14 cellular contexts compared by ENCODE assay signal in the genomic region with DNA sequence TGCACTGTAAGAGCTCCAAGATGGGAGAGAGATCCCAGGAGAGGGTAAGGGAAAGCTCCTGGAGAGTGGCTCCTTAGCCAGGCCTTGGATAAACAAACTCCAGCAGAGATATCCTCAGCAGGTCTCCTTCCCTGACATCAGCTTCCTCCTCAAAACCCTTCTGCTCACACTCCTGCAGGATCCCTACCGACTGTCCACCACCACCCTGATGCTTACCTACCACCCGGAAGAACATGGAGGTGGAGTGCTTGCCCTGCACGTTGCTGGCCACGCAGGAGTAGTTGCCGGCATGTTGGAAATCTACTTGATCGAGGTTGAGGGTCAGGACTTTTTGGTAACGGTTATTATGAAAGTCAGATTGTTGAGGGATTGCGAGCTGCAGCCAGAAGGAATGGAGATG. TPM values are rescaled to one million over a fixed set of nuclear protein-coding genes. Genes with fewer than 3 reads are reported as not detected.
DNase-seq lines count a peak whose midpoint lies in the region; TF ChIP-seq lines count a peak whose summit lies in the region.
"Had no signal": no experiment of that assay in that cellular context is flagged by ENCODE, and none has a peak within 500 bp of the region (broad histone marks: within the 10 kb centered on the region; RNA-seq: fewer than 3 reads in every experiment).

No MANE protein-coding gene starts in this region.

- TF ChIP-seq CTCF in GM13976 (IDR thresholded peaks at IDR 0.05; ENCODE audit: borderline replicate concordance, control extremely low read depth, extremely low read depth, insufficient read depth, missing control alignments), result no peak
- TF ChIP-seq CTCF in endodermal cell (conservative IDR thresholded peaks at IDR 0.05), result no peak
- no peak for TF ChIP-seq CTCF in stomach (IDR thresholded peaks at IDR 0.05)
- no peak for TF ChIP-seq CTCF in PC-9 (conservative IDR thresholded peaks at IDR 0.05)

- H3K36me3 Mint-ChIP-seq in activated CD4-positive, alpha-beta T cell treated with anti-CD3 and anti-CD28 coated beads, Interleukin-2, amount 10 ng/mL, durations not matched to agents 7 days and 5 days (ENCODE audit: low read depth), result no peaks in the 10 kb centered on the region
- no peaks in the 10 kb centered on the region for H3K36me3 Mint-ChIP-seq in endodermal cell (ENCODE audit: low read depth)

- H3K4me1 ChIP-seq in endodermal cell (ENCODE audit: control insufficient read depth, insufficient read depth, low read length) (peaks cover 5% of the 10 kb centered on the region), stomach (peaks cover 0 to 10% (median 0%) of the 10 kb centered on the region in 4 donors), PC-9 (replicated peaks; ENCODE audit: insufficient read depth) (no peaks in the 10 kb centered on the region)

- no peaks in the 10 kb centered on the region for H3K9me2 ChIP-seq in PC-9 (ENCODE audit: insufficient read depth)

- no peaks in the 10 kb centered on the region for H3K36me3 ChIP-seq in endodermal cell (ENCODE audit: control insufficient read depth, insufficient read depth, low read length)
- peaks cover 0 to 6% (median 0%) of the 10 kb centered on the region in 4 donors for H3K36me3 ChIP-seq in stomach
- H3K36me3 ChIP-seq in PC-9 (ENCODE audit: low read depth), result no peaks in the 10 kb centered on the region

- TF ChIP-seq EP300 in stomach (IDR thresholded peaks at IDR 0.05), result no peak

- no peak overlapping the region for H2AFZ ChIP-seq in PC-9

- H3K4me1 Mint-ChIP-seq in activated CD4-positive, alpha-beta T cell treated with anti-CD3 and anti-CD28 coated beads, Interleukin-2, amount 10 ng/mL, durations not matched to agents 7 days and 5 days, result no peaks in the 10 kb centered on the region
- H3K4me1 Mint-ChIP-seq in endodermal cell, result peaks cover 2% of the 10 kb centered on the region

- CTCF ChIA-PET in activated CD4-positive, alpha-beta T cell treated with anti-CD3 and anti-CD28 coated beads, Interleukin-2, amount 10 ng/mL, durations not matched to agents 7 days and 5 days (lab: Charles Lee), result interaction anchor here (1.2 to 1.3 kb wide), 2 partner anchors 8 to 287 kb away, joined by 3 to 4 read pairs; no protein-coding TSS in a partner anchor
- CTCF ChIA-PET in PC-9 (lab: Charles Lee), result no interaction called here

- TF ChIP-seq POLR2A in stomach (IDR thresholded peaks at IDR 0.05), result no peak

- peak; percentile 4 for DNase-seq in activated CD4-positive, alpha-beta T cell treated with anti-CD3 and anti-CD28 coated beads, Interleukin-2, amount 10 ng/mL, durations not matched to agents 7 days and 5 days
- no peak for DNase-seq in activated CD4-positive, alpha-beta T cell treated with anti-CD3 and anti-CD28 coated beads for 1 hour
- DNase-seq in GM13976 (ENCODE audit: low spot score), result peak; percentile 3
- peak; percentile 31 for DNase-seq in endodermal cell
- peak; percentile 5 for DNase-seq in stomach
- DNase-seq in PC-9, result no peak
- no peak for DNase-seq in NCI-H2227 treated with DMSO at 0.1 percent for 48 hours (lab: John Stamatoyannopoulos, UW)
- DNase-seq in Ammon's horn (ENCODE audit: low spot score), result no peak
- DNase-seq: C1 segment of cervical spinal cord, DND-41, GOT3, NCI-H1092, NCI-H524 had no signal

- H3K27me3 ChIP-seq in endodermal cell (ENCODE audit: control insufficient read depth, insufficient read depth, low read length, poor library complexity, severe bottlenecking), result peaks cover 19% of the 10 kb centered on the region
- H3K27me3 ChIP-seq in stomach, result no peaks in the 10 kb centered on the region
- H3K27me3 ChIP-seq in PC-9 (ENCODE audit: insufficient read depth, low read depth), result peaks cover 27% of the 10 kb centered on the region

- in situ Hi-C loops in GM13976 (cut with MboI; ENCODE audit: low sequenced_read_pairs, unreplicated experiment), result no loop called here

- no peak overlapping the region for H3K4me3 Mint-ChIP-seq in activated CD4-positive, alpha-beta T cell treated with anti-CD3 and anti-CD28 coated beads, Interleukin-2, amount 10 ng/mL, durations not matched to agents 7 days and 5 days
- H3K4me3 Mint-ChIP-seq in endodermal cell, result no peak overlapping the region

- no peak overlapping the region for H3K27ac ChIP-seq in endodermal cell (ENCODE audit: low read depth, low read length)
- H3K27ac ChIP-seq in stomach, result no peak overlapping the region
- no peak overlapping the region for H3K27ac ChIP-seq in PC-9

- 95% methylated on average over 8 of the region's 8 CpGs for WGBS in endodermal cell (ENCODE audit: insufficient coverage in 1 of 2, insufficient read length in 1 of 2), 2 experiments
- WGBS in stomach, 5 donors, result 82 to 90% (median 88%) methylated on average over 8 of the region's 8 CpGs

- H3K9me3 Mint-ChIP-seq in activated CD4-positive, alpha-beta T cell treated with anti-CD3 and anti-CD28 coated beads, Interleukin-2, amount 10 ng/mL, durations not matched to agents 7 days and 5 days, result no peaks in the 10 kb centered on the region
- H3K9me3 Mint-ChIP-seq in endodermal cell, result no peaks in the 10 kb centered on the region

- intact Hi-C loops in stomach (cut with DNase I; ENCODE audit: low total_unique reads) (no loop called here), PC-9 (cut with micrococcal nuclease; ENCODE audit: unreplicated experiment) (no loop called here)

- no peaks in the 10 kb centered on the region for H4K20me1 ChIP-seq in PC-9 (ENCODE audit: insufficient read depth)

- BruUV-seq in PC-9 (replicated peaks; lab: Mats Ljungman, UMichigan), result no TSS peak

- no peak overlapping the region for H3K27ac Mint-ChIP-seq in activated CD4-positive, alpha-beta T cell treated with anti-CD3 and anti-CD28 coated beads, Interleukin-2, amount 10 ng/mL, durations not matched to agents 7 days and 5 days
- no peak overlapping the region for H3K27ac Mint-ChIP-seq in endodermal cell

- no peak overlapping the region for H3K9ac ChIP-seq in endodermal cell (ENCODE audit: extremely low read depth, low read length, poor library complexity, severe bottlenecking)

- H3F3A ChIP-seq in PC-9 (ENCODE audit: insufficient read depth, low read depth), result no peaks in the 10 kb centered on the region

- POLR2A ChIA-PET in activated CD4-positive, alpha-beta T cell treated with anti-CD3 and anti-CD28 coated beads, Interleukin-2, amount 10 ng/mL, durations not matched to agents 7 days and 5 days (lab: Charles Lee), result interaction anchor here (0.6 kb wide), 1 partner anchor 352 kb away, joined by 3 read pairs; no protein-coding TSS in a partner anchor
- POLR2A ChIA-PET in PC-9 (lab: Charles Lee; ENCODE audit: unreplicated experiment), result no interaction called here

- no peak overlapping the region for H3K4me2 ChIP-seq in PC-9

- no peaks in the 10 kb centered on the region for H3K79me2 ChIP-seq in PC-9 (ENCODE audit: low read depth)

- H3K27me3 Mint-ChIP-seq in activated CD4-positive, alpha-beta T cell treated with anti-CD3 and anti-CD28 coated beads, Interleukin-2, amount 10 ng/mL, durations not matched to agents 7 days and 5 days, result peaks cover 8% of the 10 kb centered on the region
- H3K27me3 Mint-ChIP-seq in endodermal cell (ENCODE audit: insufficient read depth), result peaks cover 3% of the 10 kb centered on the region

- H3K9me3 ChIP-seq in endodermal cell (ENCODE audit: control insufficient read depth, low read length) (no peaks in the 10 kb centered on the region), stomach (no peaks in the 10 kb centered on the region), PC-9 (ENCODE audit: insufficient read depth, low read depth) (no peaks in the 10 kb centered on the region)

- H3K4me3 ChIP-seq in endodermal cell (ENCODE audit: low read length) (no peak overlapping the region), stomach (no peak overlapping the region), PC-9 (no peak overlapping the region)
- H3K4me3 ChIP-seq: GM12878 had no signal

RNA-seq across cellular contexts. Expression of gene CSF1R, which starts 9.3 kb away (rescaled TPM):
- under 1 TPM; 0.08 to 0.15 TPM for total RNA-seq in activated CD4-positive, alpha-beta T cell treated with anti-CD3 and anti-CD28 coated beads, Interleukin-2, amount 10 ng/mL, durations not matched to agents 7 days and 5 days
- total RNA-seq in endodermal cell, result not detected
- polyA plus RNA-seq in endodermal cell (2013, experiment 1 of 2), result 0.39 TPM
- polyA plus RNA-seq in endodermal cell (2013, experiment 2 of 2), result not detected
- 100 to 1,000 TPM in 1 of 5 donors, 10 to 100 TPM in 4; 17.8 to 235 (median 34.9) TPM for total RNA-seq in stomach
- 10 to 100 TPM in 1 of 3 donors, 1 to 10 TPM in 2; 3.0 to 10.2 (median 8.5) TPM for polyA plus RNA-seq in stomach
- total RNA-seq in PC-9 (2021), result 0.72 and 0.95 TPM in 2 replicates

Comparison
In these comparisons a context has a peak if more than half of its experiments do, and no peak if none do; other contexts are left out.
1. DNase-seq: peak in activated CD4-positive, alpha-beta T cell treated with anti-CD3 and anti-CD28 coated beads, Interleukin-2, amount 10 ng/mL, durations not matched to agents 7 days and 5 days (single experiment), GM13976 (single experiment), endodermal cell (single experiment) and stomach (single experiment); none in activated CD4-positive, alpha-beta T cell treated with anti-CD3 and anti-CD28 coated beads for 1 hour (single experiment), PC-9 (0 of 2), NCI-H2227 treated with DMSO at 0.1 percent for 48 hours (single experiment) and Ammon's horn (single experiment).